ENCODE assay signal across 9 cellular contexts in genomic region chr17:1362065-1362848, GRCh38. TPM values are rescaled to one million over a fixed set of nuclear protein-coding genes. Genes with fewer than 3 reads are reported as not detected.
A peak's percentile ranks its signal among the peaks of the same experiment; 100 is the strongest.
DNase-seq lines count a peak whose midpoint lies in the region; ATAC-seq and TF ChIP-seq lines count a peak whose summit lies in the region.
"Had no signal": no experiment of that assay in that cellular context is flagged by ENCODE, and none has a peak within 500 bp of the region (broad histone marks: within the 10 kb centered on the region; RNA-seq: fewer than 3 reads in every experiment).

No MANE protein-coding gene starts in this region.

- no peak overlapping the region for H3K4ac ChIP-seq in H9 (ENCODE audit: low read depth, low read length)

- H3K9me3 ChIP-seq in subcutaneous abdominal adipose tissue (ENCODE audit: control insufficient read depth in 5 of 5, low read length in 5 of 5) (no peaks in the 10 kb centered on the region), H9 (ENCODE audit: control insufficient read depth, low read depth, low read length) (no peaks in the 10 kb centered on the region)
- H3K9me3 ChIP-seq: Peyer's patch had no signal

- H4K20me1 ChIP-seq in H9 (ENCODE audit: control insufficient read depth, insufficient read depth, insufficient read length): no peaks in the 10 kb centered on the region

- H3K9ac ChIP-seq in subcutaneous abdominal adipose tissue (ENCODE audit: low read length in 5 of 5): peak overlapping the region in 1 of 5 donors; percentile 3
- no peak overlapping the region for H3K9ac ChIP-seq in H9 (ENCODE audit: extremely low read depth, insufficient read length, low read length)

- H3K27me3 Mint-ChIP-seq in immature natural killer cell (ENCODE audit: low read depth in 3 of 3) (peaks cover 0 to 10% (median 5%) of the 10 kb centered on the region in 3 donors), H9 (ENCODE audit: low read depth) (no peaks in the 10 kb centered on the region)

- H3K4me3 ChIP-seq in subcutaneous abdominal adipose tissue (ENCODE audit: low read depth in 1 of 5, low read length in 5 of 5): peak overlapping the region in 1 of 5 donors; percentile 23
- H3K4me3 ChIP-seq: Peyer's patch had no signal

- no peak overlapping the region for H2BK15ac ChIP-seq in H9 (ENCODE audit: low read depth, low read length)

- H2BK120ac ChIP-seq in H9 (ENCODE audit: low read depth, low read length, poor library complexity, severe bottlenecking): no peak overlapping the region

- no peak overlapping the region for H2BK12ac ChIP-seq in H9 (ENCODE audit: insufficient read length, low read depth, low read length)

- no peak overlapping the region for H2AFZ ChIP-seq in H9 (ENCODE audit: low read length)

- H3T11ph ChIP-seq in H9 (ENCODE audit: low read length): no peak overlapping the region

- DNase-seq in activated gamma-delta T cell treated with Interleukin-2 at 50 U/mL for 16 hours (peak; percentile 21), activated gamma-delta T cell (lab: John Stamatoyannopoulos, UW) (no peak), immature natural killer cell (no peak), H9 (no peak)
- DNase-seq in activated CD4-positive, alpha-beta T cell treated with anti-CD3 and anti-CD28 coated beads, Interleukin-2, amount 50 U/mL, for 48 hours: peak; percentile 34 to 52

- H4K8ac ChIP-seq in H9 (replicated peaks; ENCODE audit: insufficient read length, low read depth, low read length): no peak overlapping the region

- H4K91ac ChIP-seq in H9 (ENCODE audit: insufficient read length, low read depth, low read length): no peak overlapping the region

- H3K79me2 ChIP-seq in H9 (ENCODE audit: insufficient read depth, low read length): peaks cover 18% of the 10 kb centered on the region; the same call in 1 of the 2 replicates

- H3K56ac ChIP-seq in H9 (ENCODE audit: insufficient read length, low read depth, low read length): no peak overlapping the region

- no peak overlapping the region for H3K14ac ChIP-seq in H9 (ENCODE audit: insufficient read depth, low read length)

- H3K4me3 Mint-ChIP-seq in immature natural killer cell: peak overlapping the region; percentile 18 to 58 (median 44)
- H3K4me3 Mint-ChIP-seq in H9: no peak overlapping the region

- H3K4me1 ChIP-seq in subcutaneous abdominal adipose tissue (ENCODE audit: control insufficient read depth in 5 of 5, insufficient read depth in 5 of 5, low read length in 5 of 5) (peaks cover 0 to 59% (median 46%) of the 10 kb centered on the region in 5 donors), H9 (ENCODE audit: insufficient read depth, low read length) (no peaks in the 10 kb centered on the region)

- no peaks in the 10 kb centered on the region for H3K23me2 ChIP-seq in H9 (ENCODE audit: insufficient read length, low read depth, low read length, poor library complexity, severe bottlenecking)

- H2BK20ac ChIP-seq in H9 (ENCODE audit: low read depth, low read length, poor library complexity, severe bottlenecking): no peak overlapping the region

- H2BK5ac ChIP-seq in H9 (ENCODE audit: insufficient read length, low read length): no peak overlapping the region

- no CpG with 5 or more reads among the region's 10 CpGs for WGBS in H9 (ENCODE audit: extremely low coverage, insufficient read length, low lambda C conversion rate)

- H3K4me1 Mint-ChIP-seq in immature natural killer cell: peaks cover 53 to 72% of the 10 kb centered on the region in 2 donors
- H3K4me1 Mint-ChIP-seq in H9: peaks cover 20 to 30% of the 10 kb centered on the region in 2 experiments

- H3K79me1 ChIP-seq in H9 (ENCODE audit: insufficient read depth, low read depth, low read length, poor library complexity, severe bottlenecking): peaks cover 17% of the 10 kb centered on the region

- H3K27me3 ChIP-seq in subcutaneous abdominal adipose tissue (ENCODE audit: control insufficient read depth in 5 of 5, insufficient read depth in 4 of 5, low read length in 5 of 5) (no peaks in the 10 kb centered on the region), H9 (ENCODE audit: insufficient read depth, low read length) (no peaks in the 10 kb centered on the region)
- H3K27me3 ChIP-seq: Peyer's patch had no signal

- H3K36me3 Mint-ChIP-seq in immature natural killer cell (peaks cover 4 to 16% (median 13%) of the 10 kb centered on the region in 3 donors), H9 (ENCODE audit: insufficient read depth in 1 of 3, low read depth in 3 of 3) (peaks cover 34 to 65% (median 60%) of the 10 kb centered on the region in 3 experiments)

- no peak overlapping the region for H4K5ac ChIP-seq in H9 (ENCODE audit: insufficient read length, low read depth, low read length)

- no peak overlapping the region for H3K18ac ChIP-seq in H9 (ENCODE audit: insufficient read length, low read depth, low read length)

- H3K9me3 Mint-ChIP-seq in immature natural killer cell (no peaks in the 10 kb centered on the region), H9 (no peaks in the 10 kb centered on the region)

- H3K23ac ChIP-seq in H9 (ENCODE audit: insufficient read length, low read depth, low read length): no peak overlapping the region

- H3K4me2 ChIP-seq in H9 (ENCODE audit: insufficient read depth, insufficient read length, low read length): no peak overlapping the region

- H3K27ac ChIP-seq in subcutaneous abdominal adipose tissue (ENCODE audit: low read depth, low read length) (peak overlapping the region; percentile 1), H9 (ENCODE audit: insufficient read length, low read depth, low read length) (no peak overlapping the region)

- peaks cover 5 to 28% (median 16%) of the 10 kb centered on the region in 5 donors for H3K36me3 ChIP-seq in subcutaneous abdominal adipose tissue (ENCODE audit: control insufficient read depth in 5 of 5, insufficient read depth in 5 of 5, low read length in 5 of 5)

- TF ChIP-seq CTCF in H9 (conservative IDR thresholded peaks at IDR 0.05): no peak

- peak overlapping the region; percentile 60 to 83 (median 74) for H3K27ac Mint-ChIP-seq in immature natural killer cell
- H3K27ac Mint-ChIP-seq in H9: peak overlapping the region in 1 of 3 experiments; percentile 70; a peak in 4 of 7 replicates

- no peak overlapping the region for H2AK5ac ChIP-seq in H9 (ENCODE audit: insufficient read length, low read length)

- ATAC-seq in GM19023 (IDR thresholded peaks at IDR 0.05; ENCODE audit: unreplicated experiment): no peak
- no peak for ATAC-seq in HG02870 (IDR thresholded peaks at IDR 0.05; ENCODE audit: unreplicated experiment)

RNA-seq across cellular contexts. Expression of gene YWHAE, which starts 37.8 kb away (rescaled TPM):
- 10 to 100 TPM; 45.9 to 53.5 (median 48.4) TPM for polyA plus RNA-seq in immature natural killer cell
- 1,282 and 1,294 TPM in 2 replicates for total RNA-seq in H9 (2021)

Comparison
In these comparisons a context has a peak if more than half of its experiments do, and no peak if none do; other contexts are left out.
1. DNase-seq: peak in activated gamma-delta T cell treated with Interleukin-2 at 50 U/mL for 16 hours (single experiment) and activated CD4-positive, alpha-beta T cell treated with anti-CD3 and anti-CD28 coated beads, Interleukin-2, amount 50 U/mL, for 48 hours (2 of 2); none in activated gamma-delta T cell (single experiment), immature natural killer cell (0 of 3) and H9 (single experiment).
2. H3K4me3 Mint-ChIP-seq: peak in immature natural killer cell (5 of 5); none in H9 (0 of 2).